1 cellular context compared by ENCODE assay signal in genomic region chr17:44308320-44308818, GRCh38.
TF ChIP-seq lines count a peak whose summit lies in the region.

Gene RUNDC3A, plus strand, starts transcription at chr17:44308601. Its CDS starts 232 bp downstream, at chr17:44308833.

TF ChIP-seq in HepG2, 621 proteins besides CTCF, POLR2A, EP300 and RAD21 (continued from another document and continues in another):
- TF ChIP-seq ZNF687 (CRISPR knock-in tag; IDR thresholded peaks at IDR 0.05) = peak; percentile 65
- TF ChIP-seq, protein P1, sequence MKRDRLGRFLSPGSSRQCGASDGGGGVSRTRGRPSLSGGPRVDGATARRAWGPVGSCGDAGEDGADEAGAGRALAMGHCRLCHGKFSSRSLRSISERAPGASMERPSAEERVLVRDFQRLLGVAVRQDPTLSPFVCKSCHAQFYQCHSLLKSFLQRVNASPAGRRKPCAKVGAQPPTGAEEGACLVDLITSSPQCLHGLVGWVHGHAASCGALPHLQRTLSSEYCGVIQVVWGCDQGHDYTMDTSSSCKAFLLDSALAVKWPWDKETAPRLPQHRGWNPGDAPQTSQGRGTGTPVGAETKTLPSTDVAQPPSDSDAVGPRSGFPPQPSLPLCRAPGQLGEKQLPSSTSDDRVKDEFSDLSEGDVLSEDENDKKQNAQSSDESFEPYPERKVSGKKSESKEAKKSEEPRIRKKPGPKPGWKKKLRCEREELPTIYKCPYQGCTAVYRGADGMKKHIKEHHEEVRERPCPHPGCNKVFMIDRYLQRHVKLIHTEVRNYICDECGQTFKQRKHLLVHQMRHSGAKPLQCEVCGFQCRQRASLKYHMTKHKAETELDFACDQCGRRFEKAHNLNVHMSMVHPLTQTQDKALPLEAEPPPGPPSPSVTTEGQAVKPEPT (CRISPR knock-in tag; IDR thresholded peaks at IDR 0.05; ENCODE audit: low read depth) = 0 out of 2 replicates have a peak, but pooled peaks have one; percentile 37
- no peak for TF ChIP-seq FUBP1 (CRISPR knock-in tag; IDR thresholded peaks at IDR 0.05; ENCODE audit: borderline replicate concordance)
- TF ChIP-seq PHF21A (CRISPR knock-in tag; IDR thresholded peaks at IDR 0.05) = no peak
- no peak; the same call in 1 of the 2 replicates for TF ChIP-seq DR1 (CRISPR knock-in tag; IDR thresholded peaks at IDR 0.05)
- 0 out of 2 replicates have a peak, but pooled peaks have one; percentile 24 for TF ChIP-seq NCOA2 (CRISPR knock-in tag; IDR thresholded peaks at IDR 0.05)
- TF ChIP-seq IRF2 (CRISPR knock-in tag; IDR thresholded peaks at IDR 0.05) = peak; percentile 64; the same call in 1 of the 2 replicates
- TF ChIP-seq ZNF446 (CRISPR knock-in tag; IDR thresholded peaks at IDR 0.05) = no peak; the same call in 1 of the 2 replicates
- peak; percentile 97 for TF ChIP-seq MEIS2 (CRISPR knock-in tag; IDR thresholded peaks at IDR 0.05)
- peak; percentile 92; the same call in 1 of the 2 replicates for TF ChIP-seq AHR (CRISPR knock-in tag; IDR thresholded peaks at IDR 0.05)
- TF ChIP-seq ZNF101 (CRISPR knock-in tag; IDR thresholded peaks at IDR 0.05; ENCODE audit: borderline replicate concordance, low read depth) = no peak
- TF ChIP-seq ZNF761 (CRISPR knock-in tag; conservative IDR thresholded peaks at IDR 0.05) = no peak
- no peak for TF ChIP-seq ZNF800 (CRISPR knock-in tag; IDR thresholded peaks at IDR 0.05)
- peak; percentile 60; the same call in 1 of the 2 replicates for TF ChIP-seq RXRB (CRISPR knock-in tag; IDR thresholded peaks at IDR 0.05; ENCODE audit: borderline replicate concordance)
- TF ChIP-seq CC2D1A (CRISPR knock-in tag; IDR thresholded peaks at IDR 0.05) = no peak
- TF ChIP-seq ZNF747 (CRISPR knock-in tag; IDR thresholded peaks at IDR 0.05; ENCODE audit: borderline replicate concordance) = no peak
- TF ChIP-seq, protein P2, sequence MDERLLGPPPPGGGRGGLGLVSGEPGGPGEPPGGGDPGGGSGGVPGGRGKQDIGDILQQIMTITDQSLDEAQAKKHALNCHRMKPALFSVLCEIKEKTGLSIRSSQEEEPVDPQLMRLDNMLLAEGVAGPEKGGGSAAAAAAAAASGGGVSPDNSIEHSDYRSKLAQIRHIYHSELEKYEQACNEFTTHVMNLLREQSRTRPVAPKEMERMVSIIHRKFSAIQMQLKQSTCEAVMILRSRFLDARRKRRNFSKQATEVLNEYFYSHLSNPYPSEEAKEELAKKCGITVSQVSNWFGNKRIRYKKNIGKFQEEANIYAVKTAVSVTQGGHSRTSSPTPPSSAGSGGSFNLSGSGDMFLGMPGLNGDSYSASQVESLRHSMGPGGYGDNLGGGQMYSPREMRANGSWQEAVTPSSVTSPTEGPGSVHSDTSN (CRISPR knock-in tag; IDR thresholded peaks at IDR 0.05) = no peak
- TF ChIP-seq ZNF652 (CRISPR knock-in tag; IDR thresholded peaks at IDR 0.05; ENCODE audit: borderline replicate concordance, low read depth) = no peak
- 0 out of 2 replicates have a peak, but pooled peaks have one; percentile 7 for TF ChIP-seq ARHGAP35 (CRISPR knock-in tag; IDR thresholded peaks at IDR 0.05; ENCODE audit: borderline replicate concordance)
- no peak for TF ChIP-seq MLLT10 (CRISPR knock-in tag; IDR thresholded peaks at IDR 0.05)
- TF ChIP-seq SOX13 (IDR thresholded peaks at IDR 0.05) = no peak
- peak in 1 of 2 experiments; percentile 35; a peak in 1 of 4 replicates for TF ChIP-seq SOX13 (CRISPR knock-in tag; conservative IDR thresholded peaks at IDR 0.05 in 1 of 2, IDR thresholded peaks at IDR 0.05 in 1 of 2)
- TF ChIP-seq, protein P3, sequence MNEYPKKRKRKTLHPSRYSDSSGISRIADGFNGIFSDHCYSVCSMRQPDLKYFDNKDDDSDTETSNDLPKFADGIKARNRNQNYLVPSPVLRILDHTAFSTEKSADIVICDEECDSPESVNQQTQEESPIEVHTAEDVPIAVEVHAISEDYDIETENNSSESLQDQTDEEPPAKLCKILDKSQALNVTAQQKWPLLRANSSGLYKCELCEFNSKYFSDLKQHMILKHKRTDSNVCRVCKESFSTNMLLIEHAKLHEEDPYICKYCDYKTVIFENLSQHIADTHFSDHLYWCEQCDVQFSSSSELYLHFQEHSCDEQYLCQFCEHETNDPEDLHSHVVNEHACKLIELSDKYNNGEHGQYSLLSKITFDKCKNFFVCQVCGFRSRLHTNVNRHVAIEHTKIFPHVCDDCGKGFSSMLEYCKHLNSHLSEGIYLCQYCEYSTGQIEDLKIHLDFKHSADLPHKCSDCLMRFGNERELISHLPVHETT (CRISPR knock-in tag; conservative IDR thresholded peaks at IDR 0.05) = 0 out of 2 replicates have a peak, but pooled peaks have one; percentile 54
- no peak; the same call in 1 of the 2 replicates for TF ChIP-seq PRDM4 (CRISPR knock-in tag; IDR thresholded peaks at IDR 0.05; ENCODE audit: borderline replicate concordance)
- no peak for TF ChIP-seq HNF4A (CRISPR knock-in tag; IDR thresholded peaks at IDR 0.05)
- TF ChIP-seq KDM3A (CRISPR knock-in tag; IDR thresholded peaks at IDR 0.05; ENCODE audit: low read depth) = peak; percentile 82; the same call in 1 of the 2 replicates
- TF ChIP-seq SMC3 (IDR thresholded peaks at IDR 0.05; ENCODE audit: low read length) = no peak
- no peak for TF ChIP-seq ZNF292 (CRISPR knock-in tag; IDR thresholded peaks at IDR 0.05; ENCODE audit: borderline replicate concordance, low read depth)
- TF ChIP-seq IKZF1 (IDR thresholded peaks at IDR 0.05) = no peak
- peak; percentile 87 for TF ChIP-seq MED13 (CRISPR knock-in tag; IDR thresholded peaks at IDR 0.05)
- TF ChIP-seq TAF15 (IDR thresholded peaks at IDR 0.05; ENCODE audit: low read depth, low read length, poor library complexity, severe bottlenecking) = peak; percentile 10
- TF ChIP-seq YEATS2 (CRISPR knock-in tag; IDR thresholded peaks at IDR 0.05; ENCODE audit: borderline replicate concordance) = peak; percentile 44; the same call in 1 of the 2 replicates
- peak; percentile 46; the same call in 1 of the 2 replicates for TF ChIP-seq TBX2 (CRISPR knock-in tag; IDR thresholded peaks at IDR 0.05; ENCODE audit: borderline replicate concordance)
- 0 out of 2 replicates have a peak, but pooled peaks have one; percentile 33 for TF ChIP-seq ZNF234 (CRISPR knock-in tag; conservative IDR thresholded peaks at IDR 0.05)
- TF ChIP-seq ZNF136 (CRISPR knock-in tag; IDR thresholded peaks at IDR 0.05; ENCODE audit: low read depth) = no peak
- TF ChIP-seq MED1 (CRISPR knock-in tag; IDR thresholded peaks at IDR 0.05) = peak; percentile 43; the same call in 1 of the 2 replicates
- 0 out of 2 replicates have a peak, but pooled peaks have one; percentile 8 for TF ChIP-seq ZNF343 (CRISPR knock-in tag; IDR thresholded peaks at IDR 0.05)
- no peak for TF ChIP-seq ZNF577 (CRISPR knock-in tag; IDR thresholded peaks at IDR 0.05; ENCODE audit: borderline replicate concordance, low read depth)
- TF ChIP-seq PRMT3 (CRISPR knock-in tag; IDR thresholded peaks at IDR 0.05; ENCODE audit: borderline replicate concordance, low read depth) = no peak
- peak; percentile 82 for TF ChIP-seq MXD4 (CRISPR knock-in tag; IDR thresholded peaks at IDR 0.05)
- TF ChIP-seq SIX1 (CRISPR knock-in tag; IDR thresholded peaks at IDR 0.05; ENCODE audit: borderline replicate concordance) = no peak
- TF ChIP-seq TFE3 (CRISPR knock-in tag; IDR thresholded peaks at IDR 0.05) = peak; percentile 59; the same call in 1 of the 2 replicates
- no peak; the same call in 1 of the 2 replicates for TF ChIP-seq ZNF225 (CRISPR knock-in tag; IDR thresholded peaks at IDR 0.05)
- TF ChIP-seq ZNF367 (CRISPR knock-in tag; IDR thresholded peaks at IDR 0.05; ENCODE audit: borderline replicate concordance) = peak; percentile 83; the same call in 1 of the 2 replicates
- TF ChIP-seq ZNF552 (CRISPR knock-in tag; IDR thresholded peaks at IDR 0.05; ENCODE audit: borderline replicate concordance) = 0 out of 2 replicates have a peak, but pooled peaks have one; percentile 57
- TF ChIP-seq YY1 (IDR thresholded peaks at IDR 0.05; ENCODE audit: insufficient read depth, insufficient replicate concordance, low read depth, low read length) = peak; percentile 26
- no peak for TF ChIP-seq LBX2 (CRISPR knock-in tag; IDR thresholded peaks at IDR 0.05; ENCODE audit: borderline replicate concordance)
- TF ChIP-seq ZNF543 (CRISPR knock-in tag; IDR thresholded peaks at IDR 0.05) = no peak
